1 cellular context compared by ENCODE assay signal in the genomic region with DNA sequence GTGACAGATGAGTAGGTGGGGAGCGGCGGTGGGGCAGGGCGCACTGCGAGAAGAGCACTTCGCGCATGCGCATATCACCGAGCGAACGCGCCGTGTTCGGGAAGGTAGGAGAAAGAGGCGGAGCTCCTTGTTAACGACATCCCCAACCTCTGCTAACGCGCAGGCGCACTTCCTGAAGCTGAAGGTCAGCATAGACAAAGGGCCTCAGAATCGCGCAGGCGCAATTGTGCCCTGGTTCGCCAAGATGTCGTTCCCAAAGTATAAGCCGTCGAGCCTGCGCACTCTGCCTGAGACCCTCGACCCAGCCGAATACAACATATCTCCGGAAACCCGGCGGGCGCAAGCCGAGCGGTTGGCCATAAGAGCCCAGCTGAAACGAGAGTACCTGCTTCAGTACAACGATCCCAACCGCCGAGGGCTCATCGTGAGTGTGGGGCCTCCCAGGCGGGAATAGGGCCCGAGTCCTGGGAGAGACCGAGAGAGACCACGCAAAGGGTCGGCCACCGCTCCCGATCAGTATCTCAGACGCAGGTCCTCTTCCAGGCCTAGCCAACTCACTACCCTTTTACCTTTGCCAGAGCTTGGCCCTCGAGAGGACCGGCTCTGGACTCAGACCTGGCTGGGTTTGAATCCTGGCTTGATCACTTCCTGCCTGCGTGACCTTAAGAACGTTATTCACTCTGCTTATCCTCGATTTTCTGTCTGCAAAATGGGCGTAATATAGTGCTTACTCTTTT.
TF ChIP-seq lines count a peak whose summit lies in the region.

A gene (plus strand): TSS at position 221 of the 737 bp plus-strand sequence. CDS start 24 bp downstream, at position 245.

TF ChIP-seq in GM12878, 131 proteins besides CTCF, POLR2A, EP300 and RAD21 (continued from another document):
- TF ChIP-seq MXI1 (IDR thresholded peaks at IDR 0.05; ENCODE audit: low read depth, low read length) = no peak
- no peak for TF ChIP-seq IKZF2 (IDR thresholded peaks at IDR 0.05)
- TF ChIP-seq, protein P1, sequence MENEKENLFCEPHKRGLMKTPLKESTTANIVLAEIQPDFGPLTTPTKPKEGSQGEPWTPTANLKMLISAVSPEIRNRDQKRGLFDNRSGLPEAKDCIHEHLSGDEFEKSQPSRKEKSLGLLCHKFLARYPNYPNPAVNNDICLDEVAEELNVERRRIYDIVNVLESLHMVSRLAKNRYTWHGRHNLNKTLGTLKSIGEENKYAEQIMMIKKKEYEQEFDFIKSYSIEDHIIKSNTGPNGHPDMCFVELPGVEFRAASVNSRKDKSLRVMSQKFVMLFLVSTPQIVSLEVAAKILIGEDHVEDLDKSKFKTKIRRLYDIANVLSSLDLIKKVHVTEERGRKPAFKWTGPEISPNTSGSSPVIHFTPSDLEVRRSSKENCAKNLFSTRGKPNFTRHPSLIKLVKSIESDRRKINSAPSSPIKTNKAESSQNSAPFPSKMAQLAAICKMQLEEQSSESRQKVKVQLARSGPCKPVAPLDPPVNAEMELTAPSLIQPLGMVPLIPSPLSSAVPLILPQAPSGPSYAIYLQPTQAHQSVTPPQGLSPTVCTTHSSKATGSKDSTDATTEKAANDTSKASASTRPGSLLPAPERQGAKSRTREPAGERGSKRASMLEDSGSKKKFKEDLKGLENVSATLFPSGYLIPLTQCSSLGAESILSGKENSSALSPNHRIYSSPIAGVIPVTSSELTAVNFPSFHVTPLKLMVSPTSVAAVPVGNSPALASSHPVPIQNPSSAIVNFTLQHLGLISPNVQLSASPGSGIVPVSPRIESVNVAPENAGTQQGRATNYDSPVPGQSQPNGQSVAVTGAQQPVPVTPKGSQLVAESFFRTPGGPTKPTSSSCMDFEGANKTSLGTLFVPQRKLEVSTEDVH (IDR thresholded peaks at IDR 0.05; ENCODE audit: low read depth, partially characterized antibody) = no peak
- TF ChIP-seq, protein P2, sequence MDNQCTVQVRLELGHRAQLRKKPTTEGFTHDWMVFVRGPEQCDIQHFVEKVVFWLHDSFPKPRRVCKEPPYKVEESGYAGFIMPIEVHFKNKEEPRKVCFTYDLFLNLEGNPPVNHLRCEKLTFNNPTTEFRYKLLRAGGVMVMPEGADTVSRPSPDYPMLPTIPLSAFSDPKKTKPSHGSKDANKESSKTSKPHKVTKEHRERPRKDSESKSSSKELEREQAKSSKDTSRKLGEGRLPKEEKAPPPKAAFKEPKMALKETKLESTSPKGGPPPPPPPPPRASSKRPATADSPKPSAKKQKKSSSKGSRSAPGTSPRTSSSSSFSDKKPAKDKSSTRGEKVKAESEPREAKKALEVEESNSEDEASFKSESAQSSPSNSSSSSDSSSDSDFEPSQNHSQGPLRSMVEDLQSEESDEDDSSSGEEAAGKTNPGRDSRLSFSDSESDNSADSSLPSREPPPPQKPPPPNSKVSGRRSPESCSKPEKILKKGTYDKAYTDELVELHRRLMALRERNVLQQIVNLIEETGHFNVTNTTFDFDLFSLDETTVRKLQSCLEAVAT (IDR thresholded peaks at IDR 0.05) = 0 out of 2 replicates have a peak, but pooled peaks have one; percentile 57
- peak; percentile 60; the same call in 1 of the 2 replicates for TF ChIP-seq YY1 (IDR thresholded peaks at IDR 0.05; ENCODE audit: low read depth, low read length)
- 0 out of 2 replicates have a peak, but pooled peaks have one; percentile 48 for TF ChIP-seq ZNF217 (IDR thresholded peaks at IDR 0.05)
- no peak for TF ChIP-seq STAT3 (IDR thresholded peaks at IDR 0.05; ENCODE audit: low read depth, low read length)
- no peak for TF ChIP-seq ASH2L (IDR thresholded peaks at IDR 0.05; ENCODE audit: borderline replicate concordance, low read depth)
- TF ChIP-seq, protein P3, sequence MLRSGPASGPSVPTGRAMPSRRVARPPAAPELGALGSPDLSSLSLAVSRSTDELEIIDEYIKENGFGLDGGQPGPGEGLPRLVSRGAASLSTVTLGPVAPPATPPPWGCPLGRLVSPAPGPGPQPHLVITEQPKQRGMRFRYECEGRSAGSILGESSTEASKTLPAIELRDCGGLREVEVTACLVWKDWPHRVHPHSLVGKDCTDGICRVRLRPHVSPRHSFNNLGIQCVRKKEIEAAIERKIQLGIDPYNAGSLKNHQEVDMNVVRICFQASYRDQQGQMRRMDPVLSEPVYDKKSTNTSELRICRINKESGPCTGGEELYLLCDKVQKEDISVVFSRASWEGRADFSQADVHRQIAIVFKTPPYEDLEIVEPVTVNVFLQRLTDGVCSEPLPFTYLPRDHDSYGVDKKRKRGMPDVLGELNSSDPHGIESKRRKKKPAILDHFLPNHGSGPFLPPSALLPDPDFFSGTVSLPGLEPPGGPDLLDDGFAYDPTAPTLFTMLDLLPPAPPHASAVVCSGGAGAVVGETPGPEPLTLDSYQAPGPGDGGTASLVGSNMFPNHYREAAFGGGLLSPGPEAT (IDR thresholded peaks at IDR 0.05; ENCODE audit: low read depth) = peak; percentile 59
- peak; percentile 68 for TF ChIP-seq TAF1 (IDR thresholded peaks at IDR 0.05; ENCODE audit: borderline replicate concordance, low read depth, low read length)
- TF ChIP-seq, protein P4, sequence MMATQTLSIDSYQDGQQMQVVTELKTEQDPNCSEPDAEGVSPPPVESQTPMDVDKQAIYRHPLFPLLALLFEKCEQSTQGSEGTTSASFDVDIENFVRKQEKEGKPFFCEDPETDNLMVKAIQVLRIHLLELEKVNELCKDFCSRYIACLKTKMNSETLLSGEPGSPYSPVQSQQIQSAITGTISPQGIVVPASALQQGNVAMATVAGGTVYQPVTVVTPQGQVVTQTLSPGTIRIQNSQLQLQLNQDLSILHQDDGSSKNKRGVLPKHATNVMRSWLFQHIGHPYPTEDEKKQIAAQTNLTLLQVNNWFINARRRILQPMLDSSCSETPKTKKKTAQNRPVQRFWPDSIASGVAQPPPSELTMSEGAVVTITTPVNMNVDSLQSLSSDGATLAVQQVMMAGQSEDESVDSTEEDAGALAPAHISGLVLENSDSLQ (IDR thresholded peaks at IDR 0.05) = peak; percentile 64
- TF ChIP-seq BCL11A (IDR thresholded peaks at IDR 0.05; ENCODE audit: low read depth, low read length) = no peak
- no peak for TF ChIP-seq CHD4 (IDR thresholded peaks at IDR 0.05)
- TF ChIP-seq NR2C2 (IDR thresholded peaks at IDR 0.05; ENCODE audit: borderline replicate concordance, control insufficient read depth, insufficient read length, low read depth) = no peak
- TF ChIP-seq GABPA (IDR thresholded peaks at IDR 0.05; ENCODE audit: low read depth) = no peak
- peak; percentile 61; the same call in 1 of the 2 replicates for TF ChIP-seq GATAD2B (conservative IDR thresholded peaks at IDR 0.05; ENCODE audit: low read depth)
- peak; percentile 29 for TF ChIP-seq NRF1 (conservative IDR thresholded peaks at IDR 0.05; ENCODE audit: low read depth, low read length)
- 0 out of 2 replicates have a peak, but pooled peaks have one; percentile 8 for TF ChIP-seq CREM (IDR thresholded peaks at IDR 0.05; ENCODE audit: low read depth)
- peak; percentile 90; the same call in 1 of the 2 replicates for TF ChIP-seq WRNIP1 (IDR thresholded peaks at IDR 0.05; ENCODE audit: borderline replicate concordance, low read depth, low read length)
- TF ChIP-seq TCF12 (IDR thresholded peaks at IDR 0.05; ENCODE audit: low read depth, low read length) = peak; percentile 43; the same call in 1 of the 2 replicates
- TF ChIP-seq CEBPB (IDR thresholded peaks at IDR 0.05; ENCODE audit: borderline replicate concordance in 1 of 2, low read depth in 2 of 2, low read length in 2 of 2) = no peak
- no peak for TF ChIP-seq MEF2A (IDR thresholded peaks at IDR 0.05; ENCODE audit: insufficient read depth, low read depth, low read length)
- TF ChIP-seq, protein P5, sequence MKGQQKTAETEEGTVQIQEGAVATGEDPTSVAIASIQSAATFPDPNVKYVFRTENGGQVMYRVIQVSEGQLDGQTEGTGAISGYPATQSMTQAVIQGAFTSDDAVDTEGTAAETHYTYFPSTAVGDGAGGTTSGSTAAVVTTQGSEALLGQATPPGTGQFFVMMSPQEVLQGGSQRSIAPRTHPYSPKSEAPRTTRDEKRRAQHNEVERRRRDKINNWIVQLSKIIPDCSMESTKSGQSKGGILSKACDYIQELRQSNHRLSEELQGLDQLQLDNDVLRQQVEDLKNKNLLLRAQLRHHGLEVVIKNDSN (IDR thresholded peaks at IDR 0.05; ENCODE audit: borderline replicate concordance, extremely low read length, insufficient read depth, low read depth, low read length) = no peak
- TF ChIP-seq NR2F1 (conservative IDR thresholded peaks at IDR 0.05) = peak; percentile 37; the same call in 1 of the 2 replicates
- TF ChIP-seq POLR2AphosphoS5 (IDR thresholded peaks at IDR 0.05; ENCODE audit: low read length) = peak; percentile 84
- TF ChIP-seq POU2F2 (IDR thresholded peaks at IDR 0.05; ENCODE audit: borderline replicate concordance, low read depth, low read length) = no peak
- TF ChIP-seq, protein P6, sequence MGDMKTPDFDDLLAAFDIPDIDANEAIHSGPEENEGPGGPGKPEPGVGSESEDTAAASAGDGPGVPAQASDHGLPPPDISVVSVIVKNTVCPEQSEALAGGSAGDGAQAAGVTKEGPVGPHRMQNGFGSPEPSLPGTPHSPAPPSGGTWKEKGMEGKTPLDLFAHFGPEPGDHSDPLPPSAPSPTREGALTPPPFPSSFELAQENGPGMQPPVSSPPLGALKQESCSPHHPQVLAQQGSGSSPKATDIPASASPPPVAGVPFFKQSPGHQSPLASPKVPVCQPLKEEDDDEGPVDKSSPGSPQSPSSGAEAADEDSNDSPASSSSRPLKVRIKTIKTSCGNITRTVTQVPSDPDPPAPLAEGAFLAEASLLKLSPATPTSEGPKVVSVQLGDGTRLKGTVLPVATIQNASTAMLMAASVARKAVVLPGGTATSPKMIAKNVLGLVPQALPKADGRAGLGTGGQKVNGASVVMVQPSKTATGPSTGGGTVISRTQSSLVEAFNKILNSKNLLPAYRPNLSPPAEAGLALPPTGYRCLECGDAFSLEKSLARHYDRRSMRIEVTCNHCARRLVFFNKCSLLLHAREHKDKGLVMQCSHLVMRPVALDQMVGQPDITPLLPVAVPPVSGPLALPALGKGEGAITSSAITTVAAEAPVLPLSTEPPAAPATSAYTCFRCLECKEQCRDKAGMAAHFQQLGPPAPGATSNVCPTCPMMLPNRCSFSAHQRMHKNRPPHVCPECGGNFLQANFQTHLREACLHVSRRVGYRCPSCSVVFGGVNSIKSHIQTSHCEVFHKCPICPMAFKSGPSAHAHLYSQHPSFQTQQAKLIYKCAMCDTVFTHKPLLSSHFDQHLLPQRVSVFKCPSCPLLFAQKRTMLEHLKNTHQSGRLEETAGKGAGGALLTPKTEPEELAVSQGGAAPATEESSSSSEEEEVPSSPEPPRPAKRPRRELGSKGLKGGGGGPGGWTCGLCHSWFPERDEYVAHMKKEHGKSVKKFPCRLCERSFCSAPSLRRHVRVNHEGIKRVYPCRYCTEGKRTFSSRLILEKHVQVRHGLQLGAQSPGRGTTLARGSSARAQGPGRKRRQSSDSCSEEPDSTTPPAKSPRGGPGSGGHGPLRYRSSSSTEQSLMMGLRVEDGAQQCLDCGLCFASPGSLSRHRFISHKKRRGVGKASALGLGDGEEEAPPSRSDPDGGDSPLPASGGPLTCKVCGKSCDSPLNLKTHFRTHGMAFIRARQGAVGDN (IDR thresholded peaks at IDR 0.05) = no peak
- peak; percentile 35; the same call in 1 of the 2 replicates for TF ChIP-seq RB1 (IDR thresholded peaks at IDR 0.05; ENCODE audit: borderline replicate concordance)
TF ChIP-seq in GM12878: peak in this region for 26.
